16 cellular contexts compared by ENCODE assay signal in genomic region chr10:70315815-70316214, GRCh38. TPM values are rescaled to one million over a fixed set of nuclear protein-coding genes. Genes with fewer than 3 reads are reported as not detected.
A peak's percentile ranks its signal among the peaks of the same experiment; 100 is the strongest.
DNase-seq lines count a peak whose midpoint lies in the region; ATAC-seq and TF ChIP-seq lines count a peak whose summit lies in the region.
"Had no signal": no experiment of that assay in that cellular context is flagged by ENCODE, and none has a peak within 500 bp of the region (broad histone marks: within the 10 kb centered on the region; RNA-seq: fewer than 3 reads in every experiment).

No MANE protein-coding gene starts in this region.

- no peak overlapping the region for H2AFZ ChIP-seq in mammary epithelial cell (ENCODE audit: low read depth, low read length)

- peak; percentile 44 to 46 for DNase-seq in T47D (ENCODE audit: low read depth in 1 of 2, low spot score in 1 of 2)
- DNase-seq in mammary epithelial cell, result no peak
- peak; percentile 21 for DNase-seq in amniotic epithelial cell (ENCODE audit: low read depth)
- no peak for DNase-seq in glutamatergic neuron
- no peak for DNase-seq in activated naive CD8-positive, alpha-beta T cell treated with anti-CD3 and anti-CD28 coated beads for 36 hours
- DNase-seq in stimulated activated CD4-positive, alpha-beta T cell treated with anti-CD3 and anti-CD28 coated beads, Interleukin-12 subunit alpha, Interleukin-12 subunit beta, amount 100 ng/mL, for 4 hours, result no peak
- no peak for DNase-seq in caudate nucleus (lab: John Stamatoyannopoulos, UW)
- DNase-seq: DMS 273 treated with DMSO at 0.1 percent for 48 hours, NCI-H1048, NCI-H2081 treated with DMSO at 0.1 percent for 48 hours, NCI-H2227 treated with DMSO at 0.1 percent for 48 hours, Right ventricle myocardium superior had no signal

- in situ Hi-C loops in T47D (cut with HindIII; ENCODE audit: low pct_unique_long_range_greater_than_20kb, low sequenced_read_pairs), result no loop called here
- in situ Hi-C loops in mammary epithelial cell (cut with MboI; ENCODE audit: low sequenced_read_pairs in 2 of 2), result no loop called here

- no peaks in the 10 kb centered on the region for H3K4me1 ChIP-seq in mammary epithelial cell (ENCODE audit: insufficient read depth, low read length)

- H3K4me1 Mint-ChIP-seq in glutamatergic neuron (ENCODE audit: low read depth, unreplicated experiment), result peaks cover 12% of the 10 kb centered on the region
- no peaks in the 10 kb centered on the region for H3K4me1 Mint-ChIP-seq in activated naive CD8-positive, alpha-beta T cell treated with anti-CD3 and anti-CD28 coated beads for 36 hours

- no peaks in the 10 kb centered on the region for H4K20me1 ChIP-seq in mammary epithelial cell (ENCODE audit: insufficient read depth, low read length)

- H3K27me3 ChIP-seq in mammary epithelial cell (ENCODE audit: insufficient read depth, low read length), result no peaks in the 10 kb centered on the region

- TF ChIP-seq CTCF in mammary epithelial cell (conservative IDR thresholded peaks at IDR 0.05 in 1 of 2, IDR thresholded peaks at IDR 0.05 in 1 of 2; ENCODE audit: extremely low read depth in 1 of 2, insufficient read depth in 1 of 2, low read depth in 1 of 2, low read length in 2 of 2) (no peak), glutamatergic neuron (IDR thresholded peaks at IDR 0.05; ENCODE audit: partially characterized antibody, unreplicated experiment) (no peak)

- H3K27ac ChIP-seq in mammary epithelial cell (ENCODE audit: insufficient read depth, low read depth, low read length), result no peak overlapping the region
- H3K27ac ChIP-seq in caudate nucleus (ENCODE audit: low read depth, low read length), result no peak overlapping the region
- H3K27ac ChIP-seq: C4-2B, KMS-11 had no signal

- no peaks in the 10 kb centered on the region for H3K9me3 ChIP-seq in mammary epithelial cell (replicated peaks; ENCODE audit: insufficient read depth, low read length)

- H3K9me3 Mint-ChIP-seq in glutamatergic neuron (ENCODE audit: unreplicated experiment), result no peaks in the 10 kb centered on the region
- peaks cover 5% of the 10 kb centered on the region for H3K9me3 Mint-ChIP-seq in activated naive CD8-positive, alpha-beta T cell treated with anti-CD3 and anti-CD28 coated beads for 36 hours

- H3K79me2 ChIP-seq in mammary epithelial cell (ENCODE audit: insufficient read depth, low read length), result no peaks in the 10 kb centered on the region

- no peak overlapping the region for H3K27ac Mint-ChIP-seq in glutamatergic neuron (ENCODE audit: unreplicated experiment)
- no peak overlapping the region for H3K27ac Mint-ChIP-seq in activated naive CD8-positive, alpha-beta T cell treated with anti-CD3 and anti-CD28 coated beads for 36 hours

- no peaks in the 10 kb centered on the region for H3K36me3 Mint-ChIP-seq in glutamatergic neuron (ENCODE audit: unreplicated experiment)
- H3K36me3 Mint-ChIP-seq in activated naive CD8-positive, alpha-beta T cell treated with anti-CD3 and anti-CD28 coated beads for 36 hours, result peaks cover 5% of the 10 kb centered on the region

- no peak for ATAC-seq in GM21515 (IDR thresholded peaks at IDR 0.05; ENCODE audit: unreplicated experiment)

- no peak overlapping the region for H3K4me2 ChIP-seq in mammary epithelial cell (ENCODE audit: insufficient read depth, low read depth, low read length)
- H3K4me2 ChIP-seq: KMS-11 had no signal

- intact Hi-C loops in mammary epithelial cell (cut with micrococcal nuclease), result no loop called here

- no TSS peak for BruUV-seq in mammary epithelial cell (replicated peaks; lab: Mats Ljungman, UMichigan)

- peak overlapping the region; percentile 60 for H3K4me3 Mint-ChIP-seq in glutamatergic neuron (ENCODE audit: unreplicated experiment)
- no peak overlapping the region for H3K4me3 Mint-ChIP-seq in activated naive CD8-positive, alpha-beta T cell treated with anti-CD3 and anti-CD28 coated beads for 36 hours

- peaks cover 6% of the 10 kb centered on the region for H3K27me3 Mint-ChIP-seq in glutamatergic neuron (ENCODE audit: unreplicated experiment)
- no peaks in the 10 kb centered on the region for H3K27me3 Mint-ChIP-seq in activated naive CD8-positive, alpha-beta T cell treated with anti-CD3 and anti-CD28 coated beads for 36 hours

- CTCF ChIA-PET in mammary epithelial cell (lab: Charles Lee; ENCODE audit: low non-redundant PET), result no interaction called here

- H3K9ac ChIP-seq in mammary epithelial cell (ENCODE audit: insufficient read depth, low read length), result no peak overlapping the region
- H3K9ac ChIP-seq: KMS-11 had no signal

- no peak overlapping the region for H3K4me3 ChIP-seq in mammary epithelial cell (replicated peaks in 1 of 3; ENCODE audit: insufficient read depth in 1 of 3, low read depth in 2 of 3, low read length in 3 of 3)

- dilution Hi-C loops in mammary epithelial cell (cut with HindIII; ENCODE audit: low sequenced_read_pairs), result no loop called here

- no peaks in the 10 kb centered on the region for H3K36me3 ChIP-seq in mammary epithelial cell (ENCODE audit: insufficient read depth, low read length)

- WGBS in mammary epithelial cell (ENCODE audit: low coverage, missing lambda C conversion rate), result 87% methylated on average over 5 of the region's 5 CpGs

RNA-seq across cellular contexts. Expression of gene NPFFR1, which starts 32.0 kb away (rescaled TPM):
- under 1 TPM in 1 of 2 donors, not detected in 1; under 0.01 TPM for total RNA-seq in mammary epithelial cell
- 0.01 TPM for polyA plus RNA-seq in mammary epithelial cell
- not detected for polyA minus RNA-seq in mammary epithelial cell
- total RNA-seq in glutamatergic neuron (ENCODE audit: unreplicated experiment), result not detected
- not detected for total RNA-seq in activated naive CD8-positive, alpha-beta T cell treated with anti-CD3 and anti-CD28 coated beads for 36 hours
- total RNA-seq: MCF 10A had no signal

Comparison
In these comparisons a context has a peak if more than half of its experiments do, and no peak if none do; other contexts are left out.
1. DNase-seq: peak in T47D (2 of 2) and amniotic epithelial cell (single experiment); none in mammary epithelial cell (single experiment), glutamatergic neuron (single experiment), activated naive CD8-positive, alpha-beta T cell treated with anti-CD3 and anti-CD28 coated beads for 36 hours (single experiment), stimulated activated CD4-positive, alpha-beta T cell treated with anti-CD3 and anti-CD28 coated beads, Interleukin-12 subunit alpha, Interleukin-12 subunit beta, amount 100 ng/mL, for 4 hours (single experiment) and caudate nucleus (0 of 61).